30 cellular contexts compared by ENCODE assay signal in genomic region chr3:56983427-56983826, GRCh38.
"Had no signal": no experiment of that assay in that cellular context is flagged by ENCODE, and none has a peak within 500 bp of the region (broad histone marks: within the 10 kb centered on the region; RNA-seq: fewer than 3 reads in every experiment).

No MANE protein-coding gene starts in this region.

- H3K36me3 ChIP-seq: colonic mucosa, esophagus muscularis mucosa, gastrocnemius medialis, WERI-Rb-1 had no signal

- H3K4me3 ChIP-seq: colonic mucosa, esophagus muscularis mucosa, gastrocnemius medialis had no signal

- H3K9me3 Mint-ChIP-seq: activated B cell treated with CpG ODN at 0.5 μM for 24 hours; activated CD8-positive, alpha-beta T cell treated with anti-CD3 and anti-CD28 coated beads for 36 hours; activated T-cell treated with anti-CD3 and anti-CD28 coated beads, Interleukin-2, amount 50 U/mL, for 4 hours; activated T-helper 17 cell treated with anti-CD3 and anti-CD28 coated beads, Interleukin-2, amount 50 U/mL, for 72 hours; T-helper 2 cell treated with Interferon-gamma antibody and Interleukin-4, amounts not matched to agents 5 μg/mL and 100 μg/mL, for 36 hours had no signal

- H3K4me1 ChIP-seq: colonic mucosa, gastrocnemius medialis had no signal

- H3K27ac Mint-ChIP-seq: activated B cell treated with CpG ODN at 0.5 μM for 24 hours; activated CD8-positive, alpha-beta T cell treated with anti-CD3 and anti-CD28 coated beads for 36 hours; activated naive CD8-positive, alpha-beta T cell; activated T-helper 17 cell treated with anti-CD3 and anti-CD28 coated beads, Interleukin-2, amount 50 U/mL, for 72 hours; T-helper 17 cell; T-helper 2 cell treated with Interferon-gamma antibody and Interleukin-4, amounts not matched to agents 5 μg/mL and 100 μg/mL, for 36 hours had no signal

- H3K9me3 ChIP-seq: colonic mucosa, esophagus muscularis mucosa, gastrocnemius medialis had no signal

- H3K4me3 Mint-ChIP-seq: activated B cell treated with CpG ODN at 0.5 μM for 24 hours; activated CD8-positive, alpha-beta T cell treated with anti-CD3 and anti-CD28 coated beads for 36 hours; activated naive CD8-positive, alpha-beta T cell; activated T-cell treated with anti-CD3 and anti-CD28 coated beads, Interleukin-2, amount 50 U/mL, for 4 hours; activated T-helper 17 cell treated with anti-CD3 and anti-CD28 coated beads, Interleukin-2, amount 50 U/mL, for 72 hours; T-helper 17 cell; T-helper 2 cell treated with Interferon-gamma antibody and Interleukin-4, amounts not matched to agents 5 μg/mL and 100 μg/mL, for 36 hours had no signal

- H3K36me3 Mint-ChIP-seq: activated naive CD8-positive, alpha-beta T cell had no signal

- H3K27me3 ChIP-seq: colonic mucosa, esophagus muscularis mucosa, foreskin keratinocyte, gastrocnemius medialis had no signal

- ATAC-seq: activated CD4-positive, CD25-positive, alpha-beta regulatory T cell treated with anti-CD3 and anti-CD28 coated beads, Interleukin-2, amount 50 U/mL, for 24 hours; activated CD8-positive, alpha-beta T cell treated with anti-CD3 and anti-CD28 coated beads for 36 hours; activated T-cell treated with anti-CD3 and anti-CD28 coated beads, Interleukin-2, amount 50 U/mL, for 4 hours; activated T-helper 17 cell treated with anti-CD3 and anti-CD28 coated beads, Interleukin-2, amount 50 U/mL, for 72 hours; foreskin keratinocyte; gastrocnemius medialis; T-helper 17 cell had no signal

- H3K27ac ChIP-seq: colonic mucosa, esophagus muscularis mucosa, foreskin keratinocyte, gastrocnemius medialis, WERI-Rb-1 had no signal

- H3K4me1 Mint-ChIP-seq: activated B cell treated with CpG ODN at 0.5 μM for 24 hours had no signal

- DNase-seq: activated B cell treated with CpG ODN at 0.5 μM for 24 hours; activated CD4-positive, alpha-beta T cell treated with anti-CD3 and anti-CD28 coated beads for 48 hours; activated CD4-positive, alpha-beta T cell treated with anti-CD3 and anti-CD28 coated beads, Interleukin-2, amount 50 U/mL, for 1 hour; activated CD4-positive, alpha-beta T cell treated with anti-CD3 and anti-CD28 coated beads, Interleukin-2, amount 50 U/mL, for 48 hours; activated CD8-positive, alpha-beta memory T cell treated with anti-CD3 and anti-CD28 coated beads for 24 hours; activated CD8-positive, alpha-beta T cell treated with anti-CD3 and anti-CD28 coated beads for 36 hours; activated effector memory CD4-positive, alpha-beta T cell treated with Interleukin-2 at 50 U/mL for 16 hours; activated gamma-delta T cell treated with Interleukin-2 at 50 U/mL for 16 hours; activated naive CD4-positive, alpha-beta T cell treated with anti-CD3 and anti-CD28 coated beads, Interleukin-2, amount 50 U/mL, for 16 hours; activated naive CD4-positive, alpha-beta T cell treated with Interleukin-2 at 50 U/mL for 16 hours; activated T-cell treated with anti-CD3 and anti-CD28 coated beads, Interleukin-2, amount 50 U/mL, for 4 hours; amniotic stem cell; anterior cingulate cortex; central memory CD4-positive, alpha-beta T cell; cerebellar nuclear complex; colonic mucosa; effector CD8-positive, alpha-beta T cell; erythroblast; foreskin keratinocyte; gastrocnemius medialis; SW 1271; T-helper 1 cell; T-helper 17 cell; T1000; WERI-Rb-1 had no signal

- H3K27me3 Mint-ChIP-seq: activated B cell treated with CpG ODN at 0.5 μM for 24 hours; activated CD8-positive, alpha-beta T cell treated with anti-CD3 and anti-CD28 coated beads for 36 hours; activated naive CD8-positive, alpha-beta T cell; activated T-helper 17 cell treated with anti-CD3 and anti-CD28 coated beads, Interleukin-2, amount 50 U/mL, for 72 hours; T-helper 17 cell had no signal
